Comparison of ENCODE assay signal across 16 cellular contexts in genomic region chr17:64460955-64461354, GRCh38.
"Had no signal": no experiment of that assay in that cellular context is flagged by ENCODE, and none has a peak within 500 bp of the region (broad histone marks: within the 10 kb centered on the region; RNA-seq: fewer than 3 reads in every experiment).

No MANE protein-coding gene starts in this region.

- ATAC-seq: gastroesophageal sphincter; left lung; stimulated activated effector memory CD8-positive, alpha-beta T cell treated with anti-CD3 and anti-CD28 coated beads, Interleukin-12 subunit alpha, Interleukin-12 subunit beta, amount 100 ng/mL, for 72 hours; T-helper 17 cell had no signal

- H3K27ac ChIP-seq: dorsolateral prefrontal cortex, esophagus squamous epithelium, gastroesophageal sphincter, left lung, tibial artery had no signal

- H3K27me3 Mint-ChIP-seq: activated B cell treated with CpG ODN at 0.5 μM for 24 hours had no signal

- DNase-seq: activated B cell treated with CpG ODN at 0.5 μM for 24 hours; activated CD4-positive, alpha-beta T cell treated with anti-CD3 and anti-CD28 coated beads, Interleukin-2, amount 10 ng/mL, durations not matched to agents 24 days and 14 days; activated naive CD4-positive, alpha-beta T cell; central memory CD4-positive, alpha-beta T cell; dorsolateral prefrontal cortex; esophagus squamous epithelium; hippocampal formation; left lung; mesendoderm; retina; T-helper 17 cell; tibial artery; uterus had no signal

- H3K4me1 ChIP-seq: esophagus squamous epithelium, gastroesophageal sphincter, tibial artery, uterus had no signal

- H3K4me1 Mint-ChIP-seq: stimulated activated effector memory CD8-positive, alpha-beta T cell treated with anti-CD3 and anti-CD28 coated beads, Interleukin-12 subunit alpha, Interleukin-12 subunit beta, amount 100 ng/mL, for 72 hours had no signal

- H3K9me3 ChIP-seq: esophagus squamous epithelium, gastroesophageal sphincter, left lung, tibial artery, uterus had no signal

- H3K4me3 Mint-ChIP-seq: activated B cell treated with CpG ODN at 0.5 μM for 24 hours; activated CD4-positive, alpha-beta T cell treated with anti-CD3 and anti-CD28 coated beads, Interleukin-2, amount 10 ng/mL, durations not matched to agents 24 days and 14 days; activated T-helper 1 cell treated with anti-CD3 and anti-CD28 coated beads, Interleukin-12 subunit alpha, Interleukin-12 subunit beta, Interleukin-2, Interleukin-4 antibody, amounts not matched to agents 30 ng/mL and 10 ng/mL and 1 ng/mL, durations not matched to agents 14 hours and 24 hours and 36 hours; stimulated activated effector memory CD8-positive, alpha-beta T cell treated with anti-CD3 and anti-CD28 coated beads, Interleukin-12 subunit alpha, Interleukin-12 subunit beta, amount 100 ng/mL, for 72 hours; T-helper 17 cell had no signal

- H3K36me3 Mint-ChIP-seq: stimulated activated effector memory CD8-positive, alpha-beta T cell treated with anti-CD3 and anti-CD28 coated beads, Interleukin-12 subunit alpha, Interleukin-12 subunit beta, amount 100 ng/mL, for 72 hours had no signal

- H3K27me3 ChIP-seq: dorsolateral prefrontal cortex, esophagus squamous epithelium, gastroesophageal sphincter, left lung, tibial artery, uterus had no signal

- H3K27ac Mint-ChIP-seq: activated B cell treated with CpG ODN at 0.5 μM for 24 hours; activated CD4-positive, alpha-beta T cell treated with anti-CD3 and anti-CD28 coated beads, Interleukin-2, amount 10 ng/mL, durations not matched to agents 24 days and 14 days; activated T-helper 1 cell treated with anti-CD3 and anti-CD28 coated beads, Interleukin-12 subunit alpha, Interleukin-12 subunit beta, Interleukin-2, Interleukin-4 antibody, amounts not matched to agents 30 ng/mL and 10 ng/mL and 1 ng/mL, durations not matched to agents 14 hours and 24 hours and 36 hours; stimulated activated effector memory CD8-positive, alpha-beta T cell treated with anti-CD3 and anti-CD28 coated beads, Interleukin-12 subunit alpha, Interleukin-12 subunit beta, amount 100 ng/mL, for 72 hours; T-helper 17 cell had no signal

- H3K36me3 ChIP-seq: esophagus squamous epithelium, gastroesophageal sphincter, tibial artery, uterus had no signal

- H3K4me3 ChIP-seq: dorsolateral prefrontal cortex, esophagus squamous epithelium, gastroesophageal sphincter, left lung, tibial artery, uterus had no signal

- H3K9me3 Mint-ChIP-seq: activated CD4-positive, alpha-beta T cell treated with anti-CD3 and anti-CD28 coated beads, Interleukin-2, amount 10 ng/mL, durations not matched to agents 24 days and 14 days; activated T-helper 1 cell treated with anti-CD3 and anti-CD28 coated beads, Interleukin-12 subunit alpha, Interleukin-12 subunit beta, Interleukin-2, Interleukin-4 antibody, amounts not matched to agents 30 ng/mL and 10 ng/mL and 1 ng/mL, durations not matched to agents 14 hours and 24 hours and 36 hours; stimulated activated effector memory CD8-positive, alpha-beta T cell treated with anti-CD3 and anti-CD28 coated beads, Interleukin-12 subunit alpha, Interleukin-12 subunit beta, amount 100 ng/mL, for 72 hours had no signal
